Comparison of ENCODE assay signal across 8 cellular contexts in genomic region chr5:113330533-113331200, GRCh38.
DNase-seq lines count a peak whose midpoint lies in the region; ATAC-seq lines count a peak whose summit lies in the region.

No MANE protein-coding gene starts in this region.

- ATAC-seq in GM19043 (IDR thresholded peaks at IDR 0.05; ENCODE audit: low read depth, unreplicated experiment) = peak; percentile 65

- POLR2A ChIA-PET in CD8-positive, alpha-beta memory T cell (lab: Charles Lee) = interaction anchor here (1.3 kb wide), 1 partner anchor 334 kb away, joined by 3 read pairs; no protein-coding TSS in a partner anchor

- peaks cover under 1 to 2% of the 10 kb centered on the region in 2 donors for H3K27me3 Mint-ChIP-seq in CD8-positive, alpha-beta memory T cell

- intact Hi-C loops in posterior vena cava (cut with DNase I) = loop anchor here (10.0 kb wide), 1 partner anchor 336 kb away; no protein-coding TSS in a partner anchor

- CTCF ChIA-PET in CD8-positive, alpha-beta memory T cell (lab: Charles Lee) = interaction anchor here (0.7 to 2.9 kb wide), 16 partner anchors 9 to 344 kb away, joined by 3 to 45 read pairs (median 4); no protein-coding TSS in a partner anchor

- no peak overlapping the region for H3K4me3 ChIP-seq in CD8-positive, alpha-beta memory T cell (ENCODE audit: low read length)

- no peaks in the 10 kb centered on the region for H3K9me3 Mint-ChIP-seq in CD8-positive, alpha-beta memory T cell

- peaks cover 4% of the 10 kb centered on the region for H3K4me1 ChIP-seq in CD8-positive, alpha-beta memory T cell (ENCODE audit: insufficient read depth, low read length)

- H3K9me3 ChIP-seq in CD8-positive, alpha-beta memory T cell (ENCODE audit: low read length) = no peaks in the 10 kb centered on the region

- DNase-seq in CD8-positive, alpha-beta memory T cell = peak in 2 of 5 donors; percentile 60
- DNase-seq in HT-29 (ENCODE audit: low spot score) (peak; percentile 23), SK-MEL-5 (ENCODE audit: low read depth, low spot score) (peak; percentile 76), fibroblast of gingiva (ENCODE audit: low read depth) (peak; percentile 87), posterior vena cava (ENCODE audit: low spot score) (peak; percentile 83), ecto neural progenitor cell (ENCODE audit: low spot score) (no peak)
- no peak for DNase-seq in stimulated activated CD4-positive, alpha-beta T cell treated with anti-CD3 and anti-CD28 coated beads, Interleukin-12 subunit alpha, Interleukin-12 subunit beta, amount 100 ng/mL, for 4 hours

- in situ Hi-C loops in SK-MEL-5 (cut with HindIII; ENCODE audit: low pct_unique_long_range_greater_than_20kb, low sequenced_read_pairs) = no loop called here

- peaks cover 10 to 24% (median 14%) of the 10 kb centered on the region in 3 donors for H3K4me1 Mint-ChIP-seq in CD8-positive, alpha-beta memory T cell

- H3K27ac ChIP-seq in CD8-positive, alpha-beta memory T cell (ENCODE audit: low read depth, low read length) = no peak overlapping the region

- no peaks in the 10 kb centered on the region for H3K36me3 ChIP-seq in CD8-positive, alpha-beta memory T cell (ENCODE audit: insufficient read depth, low read length)

- H3K36me3 Mint-ChIP-seq in CD8-positive, alpha-beta memory T cell = no peaks in the 10 kb centered on the region

- H3K27ac Mint-ChIP-seq in CD8-positive, alpha-beta memory T cell = peak overlapping the region in 5 of 8 donors; percentile 3 to 43 (median 22)

- peak overlapping the region in 4 of 7 donors; percentile 33 to 61 (median 50) for H3K4me3 Mint-ChIP-seq in CD8-positive, alpha-beta memory T cell

- H3K27me3 ChIP-seq in CD8-positive, alpha-beta memory T cell (ENCODE audit: insufficient read depth, low read length, poor library complexity, severe bottlenecking) = no peaks in the 10 kb centered on the region

Comparison
In these comparisons a context has a peak if more than half of its experiments do, and no peak if none do; other contexts are left out.
1. DNase-seq: peak in HT-29 (single experiment), SK-MEL-5 (single experiment), fibroblast of gingiva (single experiment) and posterior vena cava (single experiment); none in stimulated activated CD4-positive, alpha-beta T cell treated with anti-CD3 and anti-CD28 coated beads, Interleukin-12 subunit alpha, Interleukin-12 subunit beta, amount 100 ng/mL, for 4 hours (single experiment) and ecto neural progenitor cell (single experiment).